Comparison of ENCODE assay signal across 14 cellular contexts in the genomic region with DNA sequence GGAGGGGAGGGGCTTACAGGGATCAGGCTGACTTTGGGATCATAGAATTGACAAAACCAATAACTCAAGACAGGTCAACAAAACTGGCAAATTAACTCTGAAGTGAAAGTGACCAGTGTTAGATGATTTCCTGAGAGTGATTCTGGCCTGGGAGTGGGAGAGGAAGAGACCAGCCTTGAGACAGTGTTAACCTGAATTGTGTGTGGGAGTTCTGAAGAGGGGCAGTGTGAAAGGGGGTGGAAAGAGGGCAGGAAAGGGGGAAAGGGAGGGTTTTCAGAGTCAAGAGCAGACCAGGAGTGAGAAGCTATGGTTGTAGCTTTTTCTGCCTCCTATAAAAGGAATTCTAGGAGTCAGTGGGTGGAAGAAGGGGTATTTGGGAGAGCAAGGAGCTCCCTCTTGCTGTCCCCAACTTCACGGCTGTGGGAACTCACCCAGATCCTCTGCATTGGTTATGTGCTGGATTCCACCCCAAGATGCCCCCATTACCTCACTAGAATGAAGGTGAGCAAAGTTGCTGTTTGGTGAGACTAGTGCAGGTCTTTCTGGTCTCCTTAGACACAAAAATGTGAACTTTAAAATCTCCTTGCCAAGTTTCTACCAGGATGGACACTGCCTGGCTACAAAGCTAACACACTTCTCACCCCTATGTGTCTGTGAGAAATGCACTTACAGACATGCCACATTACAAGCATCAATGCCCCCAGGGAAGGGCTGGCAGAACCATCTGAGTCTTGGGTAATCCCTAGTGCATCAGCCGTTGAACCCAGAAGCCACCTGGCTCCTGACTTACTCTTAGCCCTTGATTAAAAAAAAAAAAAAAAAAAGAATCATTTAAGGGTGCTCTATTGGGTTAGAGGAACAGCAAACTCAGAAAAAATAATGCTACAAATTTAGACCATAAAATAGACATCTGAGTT.
DNase-seq lines count a peak whose midpoint lies in the region; ATAC-seq and TF ChIP-seq lines count a peak whose summit lies in the region.
"Had no signal": no experiment of that assay in that cellular context is flagged by ENCODE, and none has a peak within 500 bp of the region (broad histone marks: within the 10 kb centered on the region; RNA-seq: fewer than 3 reads in every experiment).

No MANE protein-coding gene starts in this region.

- 63 to 84% methylated on average over 2 of the region's 2 CpGs for WGBS in thyroid gland, 2 donors

- intact Hi-C loops in activated naive CD4-positive, alpha-beta T cell treated with anti-CD3 and anti-CD28 coated beads for 36 hours (cut with micrococcal nuclease): loop anchor here (2.0 kb wide), 1 partner anchor 19 kb away; no protein-coding TSS in a partner anchor
- intact Hi-C loops in dendritic cell treated with granulocyte-macrophage colony-stimulating factor and Interleukin-4, amounts not matched to agents 40 ng/mL and 50 ng/mL, for 4 days (cut with micrococcal nuclease): no loop called here
- intact Hi-C loops in thyroid gland (cut with DNase I): no loop called here

- TF ChIP-seq POLR2A in thyroid gland (IDR thresholded peaks at IDR 0.05): no peak

- H3K27ac ChIP-seq in RWPE1 (peak overlapping the region; percentile 74), thyroid gland (no peak overlapping the region)
- H3K27ac ChIP-seq: gastrocnemius medialis, SK-N-MC had no signal

- peak; percentile 80 for ATAC-seq in stimulated activated memory B cell treated with anti-CD40 and anti-IgM and Interleukin-4, amounts not matched to agents 10 μg/mL and 1 μg/mL and 100 μg/mL, for 72 hours
- no peak for ATAC-seq in GM19463 (IDR thresholded peaks at IDR 0.05; ENCODE audit: unreplicated experiment)
- ATAC-seq: gastrocnemius medialis had no signal

- POLR2A ChIA-PET in RWPE1 (lab: Yijun Ruan, JAX; ENCODE audit: low non-redundant PET): interaction anchor here (0.6 kb wide), 1 partner anchor 90 kb away, joined by 3 read pairs; no protein-coding TSS in a partner anchor

- H3K4me3 ChIP-seq in thyroid gland (replicated peaks in 1 of 3): no peak overlapping the region
- H3K4me3 ChIP-seq: gastrocnemius medialis, SK-N-MC had no signal

- no peak for TF ChIP-seq CTCF in RWPE1 (conservative IDR thresholded peaks at IDR 0.05; ENCODE audit: low read depth)
- no peak for TF ChIP-seq CTCF in thyroid gland (IDR thresholded peaks at IDR 0.05)

- peak overlapping the region; percentile 27 for H3K27ac Mint-ChIP-seq in activated naive CD4-positive, alpha-beta T cell treated with anti-CD3 and anti-CD28 coated beads for 36 hours
- H3K27ac Mint-ChIP-seq in dendritic cell treated with granulocyte-macrophage colony-stimulating factor and Interleukin-4, amounts not matched to agents 40 ng/mL and 50 ng/mL, for 4 days: peak overlapping the region; percentile 43
- H3K27ac Mint-ChIP-seq in stimulated activated memory B cell treated with anti-CD40 and anti-IgM and Interleukin-4, amounts not matched to agents 10 μg/mL and 1 μg/mL and 100 μg/mL, for 72 hours: peak overlapping the region; percentile 72
- H3K27ac Mint-ChIP-seq: brain, mesothelial cell of epicardium had no signal

- CTCF ChIA-PET in activated naive CD4-positive, alpha-beta T cell treated with anti-CD3 and anti-CD28 coated beads for 36 hours (lab: Charles Lee): interaction anchor here (0.7 to 0.9 kb wide), 2 partner anchors 8 to 21 kb away, joined by 6 to 7 read pairs; no protein-coding TSS in a partner anchor
- CTCF ChIA-PET in RWPE1 (lab: Yijun Ruan, JAX): interaction anchor here (0.7 kb wide), 2 partner anchors 41 to 670 kb away, joined by 3 to 4 read pairs; no protein-coding TSS in a partner anchor

- peaks cover 40% of the 10 kb centered on the region for H3K36me3 Mint-ChIP-seq in activated naive CD4-positive, alpha-beta T cell treated with anti-CD3 and anti-CD28 coated beads for 36 hours (ENCODE audit: low read depth)
- H3K36me3 Mint-ChIP-seq in dendritic cell treated with granulocyte-macrophage colony-stimulating factor and Interleukin-4, amounts not matched to agents 40 ng/mL and 50 ng/mL, for 4 days (ENCODE audit: low read depth): peaks cover 43% of the 10 kb centered on the region
- H3K36me3 Mint-ChIP-seq in stimulated activated memory B cell treated with anti-CD40 and anti-IgM and Interleukin-4, amounts not matched to agents 10 μg/mL and 1 μg/mL and 100 μg/mL, for 72 hours: peaks cover 72% of the 10 kb centered on the region
- H3K36me3 Mint-ChIP-seq: brain, mesothelial cell of epicardium had no signal

- H3K9me3 Mint-ChIP-seq in activated naive CD4-positive, alpha-beta T cell treated with anti-CD3 and anti-CD28 coated beads for 36 hours: no peaks in the 10 kb centered on the region
- H3K9me3 Mint-ChIP-seq in dendritic cell treated with granulocyte-macrophage colony-stimulating factor and Interleukin-4, amounts not matched to agents 40 ng/mL and 50 ng/mL, for 4 days: no peaks in the 10 kb centered on the region
- no peaks in the 10 kb centered on the region for H3K9me3 Mint-ChIP-seq in stimulated activated memory B cell treated with anti-CD40 and anti-IgM and Interleukin-4, amounts not matched to agents 10 μg/mL and 1 μg/mL and 100 μg/mL, for 72 hours
- H3K9me3 Mint-ChIP-seq: brain, mesothelial cell of epicardium had no signal

- H3K4me1 Mint-ChIP-seq in activated naive CD4-positive, alpha-beta T cell treated with anti-CD3 and anti-CD28 coated beads for 36 hours (ENCODE audit: low read depth): peaks cover 27% of the 10 kb centered on the region
- H3K4me1 Mint-ChIP-seq in dendritic cell treated with granulocyte-macrophage colony-stimulating factor and Interleukin-4, amounts not matched to agents 40 ng/mL and 50 ng/mL, for 4 days (ENCODE audit: low read depth): peaks cover 60% of the 10 kb centered on the region
- peaks cover 65% of the 10 kb centered on the region for H3K4me1 Mint-ChIP-seq in stimulated activated memory B cell treated with anti-CD40 and anti-IgM and Interleukin-4, amounts not matched to agents 10 μg/mL and 1 μg/mL and 100 μg/mL, for 72 hours

- no peaks in the 10 kb centered on the region for H3K27me3 ChIP-seq in thyroid gland
- H3K27me3 ChIP-seq: gastrocnemius medialis had no signal

- H3K4me3 Mint-ChIP-seq in activated naive CD4-positive, alpha-beta T cell treated with anti-CD3 and anti-CD28 coated beads for 36 hours: no peak overlapping the region
- H3K4me3 Mint-ChIP-seq in dendritic cell treated with granulocyte-macrophage colony-stimulating factor and Interleukin-4, amounts not matched to agents 40 ng/mL and 50 ng/mL, for 4 days: no peak overlapping the region
- H3K4me3 Mint-ChIP-seq in stimulated activated memory B cell treated with anti-CD40 and anti-IgM and Interleukin-4, amounts not matched to agents 10 μg/mL and 1 μg/mL and 100 μg/mL, for 72 hours: no peak overlapping the region
- H3K4me3 Mint-ChIP-seq: brain, mesothelial cell of epicardium had no signal

- no peak for DNase-seq in activated naive CD4-positive, alpha-beta T cell treated with anti-CD3 and anti-CD28 coated beads for 36 hours
- no peak for DNase-seq in activated naive CD4-positive, alpha-beta T cell treated with anti-CD3 and anti-CD28 coated beads, Interleukin-2, amount 50 U/mL, for 16 hours
- DNase-seq in RWPE1 (ENCODE audit: low spot score) (no peak), thyroid gland (no peak), iPS-NIHi11 (ENCODE audit: low spot score) (no peak)
- DNase-seq: DMS153, gastrocnemius medialis, NCI-H1048 had no signal

- H3K9me3 ChIP-seq in thyroid gland: no peaks in the 10 kb centered on the region
- H3K9me3 ChIP-seq: gastrocnemius medialis had no signal

- H3K27me3 Mint-ChIP-seq in activated naive CD4-positive, alpha-beta T cell treated with anti-CD3 and anti-CD28 coated beads for 36 hours (ENCODE audit: low read depth): no peaks in the 10 kb centered on the region
- H3K27me3 Mint-ChIP-seq in dendritic cell treated with granulocyte-macrophage colony-stimulating factor and Interleukin-4, amounts not matched to agents 40 ng/mL and 50 ng/mL, for 4 days: no peaks in the 10 kb centered on the region
- H3K27me3 Mint-ChIP-seq in stimulated activated memory B cell treated with anti-CD40 and anti-IgM and Interleukin-4, amounts not matched to agents 10 μg/mL and 1 μg/mL and 100 μg/mL, for 72 hours: no peaks in the 10 kb centered on the region

- H3K4me1 ChIP-seq in thyroid gland: peaks cover 10 to 35% of the 10 kb centered on the region in 2 donors
- H3K4me1 ChIP-seq: gastrocnemius medialis had no signal

- no peaks in the 10 kb centered on the region for H3K36me3 ChIP-seq in thyroid gland
- H3K36me3 ChIP-seq: gastrocnemius medialis had no signal
